Comparison of ENCODE assay signal across 8 cellular contexts in the genomic region with DNA sequence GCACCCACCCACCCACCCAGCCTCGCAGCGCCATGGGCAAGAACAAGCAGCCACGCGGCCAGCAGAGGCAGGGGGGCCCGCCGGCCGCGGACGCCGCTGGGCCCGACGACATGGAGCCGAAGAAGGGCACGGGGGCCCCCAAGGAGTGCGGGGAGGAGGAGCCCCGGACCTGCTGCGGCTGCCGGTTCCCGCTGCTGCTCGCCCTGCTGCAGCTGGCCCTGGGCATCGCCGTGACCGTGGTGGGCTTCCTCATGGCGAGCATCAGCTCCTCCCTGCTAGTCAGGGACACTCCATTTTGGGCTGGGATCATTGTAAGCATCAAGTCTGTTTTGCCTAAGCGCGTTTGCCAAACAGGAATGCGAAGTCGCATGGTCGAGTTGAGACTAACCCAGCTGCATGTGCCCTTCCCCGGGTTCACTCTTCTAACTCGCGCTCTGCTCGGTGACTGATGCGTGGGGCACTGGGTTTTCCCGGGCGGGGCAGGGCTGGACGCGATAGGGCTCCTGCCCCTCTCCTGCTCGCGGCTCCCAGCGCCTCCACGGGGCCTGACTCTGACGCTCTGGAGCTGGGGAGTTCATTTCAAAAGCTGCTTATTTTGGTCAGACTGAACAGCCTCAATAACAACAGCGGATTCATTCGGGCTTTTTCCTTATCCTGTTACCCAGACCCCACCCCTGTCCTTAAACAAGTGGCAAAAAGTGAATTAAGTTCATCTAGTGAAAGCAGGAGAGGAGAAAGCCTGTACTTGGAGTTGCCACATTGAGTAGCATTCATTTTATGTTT. TPM values are rescaled to one million over a fixed set of nuclear protein-coding genes. Genes with fewer than 3 reads are reported as not detected.
A peak's percentile ranks its signal among the peaks of the same experiment; 100 is the strongest.
DNase-seq lines count a peak whose midpoint lies in the region; ATAC-seq and TF ChIP-seq lines count a peak whose summit lies in the region.

No MANE protein-coding gene starts in this region.

- TF ChIP-seq CTCF in GM10248 (IDR thresholded peaks at IDR 0.05; ENCODE audit: control extremely low read depth, extremely low read depth, low read depth, missing control alignments) (no peak), thoracic aorta (IDR thresholded peaks at IDR 0.05) (no peak)

- POLR2A ChIA-PET in GM10248 (lab: Yijun Ruan, JAX), result no interaction called here

- CTCF ChIA-PET in GM10248 (lab: Yijun Ruan, JAX), result interaction anchor here (1.3 kb wide), 3 partner anchors 12 to 146 kb away, joined by 3 read pairs; no protein-coding TSS in a partner anchor

- WGBS in mesodermal cell (ENCODE audit: insufficient coverage in 2 of 2), 2 experiments, result 2 to 3% methylated on average over 26 to 39 of the region's 45 CpGs

- H3K9me3 ChIP-seq in mesodermal cell (ENCODE audit: control insufficient read depth, low read length) (no peaks in the 10 kb centered on the region), thoracic aorta (no peaks in the 10 kb centered on the region)

- H3K36me3 ChIP-seq in mesodermal cell (ENCODE audit: control insufficient read depth, insufficient read depth, low read length) (no peaks in the 10 kb centered on the region), thoracic aorta (no peaks in the 10 kb centered on the region)

- ATAC-seq in HG02642 (IDR thresholded peaks at IDR 0.05; ENCODE audit: poor library complexity, unreplicated experiment) (peak; percentile 67), SK-N-SH treated with all-trans-retinoic acid at 6 μM for 48 hours (peak; percentile 76), esophagus mucosa (peak; percentile 69), thoracic aorta (ENCODE audit: insufficient number of reproducible peaks, low FRiP score, low read depth) (peak; percentile 69), HG03108 (IDR thresholded peaks at IDR 0.05; ENCODE audit: unreplicated experiment) (no peak)

- H3K27me3 ChIP-seq in thoracic aorta (replicated peaks; ENCODE audit: insufficient read depth), result no peaks in the 10 kb centered on the region

- H3K4me3 ChIP-seq in mesodermal cell (ENCODE audit: extremely low read depth, insufficient read depth, low read length, poor library complexity, severe bottlenecking), result peak overlapping the region; percentile 40
- peak overlapping the region; percentile 88 for H3K4me3 ChIP-seq in thoracic aorta

- peak; percentile 34 for DNase-seq in GM10248 (ENCODE audit: extremely low spot score)
- DNase-seq in thoracic aorta (ENCODE audit: low spot score), result peak; percentile 8
- no peak for DNase-seq in effector CD8-positive, alpha-beta T cell (lab: John Stamatoyannopoulos, UW)

- H3K27ac ChIP-seq in mesodermal cell (ENCODE audit: low read depth, low read length, severe bottlenecking), result no peak overlapping the region
- H3K27ac ChIP-seq in thoracic aorta, result peak overlapping the region; percentile 91 to 94

- H3K4me1 ChIP-seq in mesodermal cell (ENCODE audit: control insufficient read depth, insufficient read depth, low read length, poor library complexity, severe bottlenecking) (peaks cover 3% of the 10 kb centered on the region), thoracic aorta (ENCODE audit: control insufficient read depth in 1 of 2, low read depth in 2 of 2) (peaks cover 18 to 36% of the 10 kb centered on the region in 2 donors)

TF ChIP-seq in SK-N-SH treated with all-trans-retinoic acid at 6 μM for 48 hours, 23 proteins besides CTCF, POLR2A, EP300 and RAD21:
- TF ChIP-seq ESRRG (CRISPR knock-in tag; IDR thresholded peaks at IDR 0.05) (no peak), ISL1 (CRISPR knock-in tag; IDR thresholded peaks at IDR 0.05) (no peak), RARB (CRISPR knock-in tag; IDR thresholded peaks at IDR 0.05) (no peak)

RNA-seq across cellular contexts. Expression of a gene that starts 0.5 kb away (rescaled TPM):
- total RNA-seq in esophagus mucosa (1.4 TPM), thoracic aorta (10 to 100 TPM; 36.7 to 50.9 TPM)
- 3.0 TPM for polyA plus RNA-seq in mesodermal cell (2013, experiment 1 of 2)
- 4.6 TPM for polyA plus RNA-seq in mesodermal cell (2013, experiment 2 of 2)

Comparison
In these comparisons a context has a peak if more than half of its experiments do, and no peak if none do; other contexts are left out.
1. RNA of a gene that starts 0.5 kb away (total RNA-seq): 36.7 to 50.9 TPM in thoracic aorta; 1.4 TPM in esophagus mucosa (single experiment); every median in the first group is over 10 times any median in the second.